In the genomic region with DNA sequence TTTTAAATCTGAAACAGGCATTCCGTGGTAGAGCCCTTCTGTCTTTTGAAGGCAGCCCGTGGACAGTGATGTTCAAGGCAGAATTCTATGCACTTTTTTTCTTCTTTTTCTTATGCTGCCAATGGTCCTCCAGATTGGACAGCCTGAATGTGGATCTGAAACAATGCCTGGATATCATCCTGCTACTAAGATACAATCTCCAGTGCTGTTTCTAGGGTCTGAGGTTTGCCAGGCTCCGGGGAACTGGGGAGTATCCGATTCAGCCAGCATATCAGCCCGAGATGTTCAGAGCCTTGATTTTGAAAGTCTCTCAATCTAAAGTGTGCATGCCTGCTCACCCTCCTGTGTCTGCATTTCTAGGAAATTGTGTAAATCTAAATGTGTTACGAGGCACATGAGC, we compare ENCODE assay signal across 18 cellular contexts.
"Had no signal": no experiment of that assay in that cellular context is flagged by ENCODE, and none has a peak within 500 bp of the region (broad histone marks: within the 10 kb centered on the region; RNA-seq: fewer than 3 reads in every experiment).

No MANE protein-coding gene starts in this region.

- H3K9me3 ChIP-seq: adrenal gland, MG63 had no signal

- H3K27ac ChIP-seq: adrenal gland, PC-9 had no signal

- H2AFZ ChIP-seq: PC-9 had no signal

- H3K4me3 ChIP-seq: adrenal gland, MG63, PC-9 had no signal

- H3K27me3 ChIP-seq: adrenal gland had no signal

- H3K36me3 ChIP-seq: adrenal gland, MG63 had no signal

- H3K4me2 ChIP-seq: PC-9 had no signal

- DNase-seq: activated CD4-positive, alpha-beta T cell treated with anti-CD3 and anti-CD28 coated beads for 4 hours; activated CD8-positive, alpha-beta memory T cell treated with anti-CD3 and anti-CD28 coated beads, Interleukin-2, amount 50 U/mL, for 48 hours; activated CD8-positive, alpha-beta T cell treated with anti-CD3 and anti-CD28 coated beads for 36 hours; activated naive CD4-positive, alpha-beta T cell treated with anti-CD3 and anti-CD28 coated beads, Interleukin-2, amount 50 U/mL, for 16 hours; activated naive CD8-positive, alpha-beta T cell treated with anti-CD3 and anti-CD28 coated beads, Interleukin-2, amount 10 ng/mL, durations not matched to agents 7 days and 5 days; activated T-cell treated with anti-CD3 and anti-CD28 coated beads, Interleukin-2, amount 50 U/mL, for 1 hour; adrenal gland; aorta; MG63; MV-4-11; NCI-H1105; NCI-H1436; NCI-H1694 treated with DMSO at 0.1 percent for 48 hours; NCI-H2029 treated with DMSO at 0.1 percent for 48 hours; NCI-H446; NCI-H524; PC-9 had no signal

- ATAC-seq: activated CD4-positive, CD25-positive, alpha-beta regulatory T cell treated with anti-CD3 and anti-CD28 coated beads, Interleukin-2, amount 50 U/mL, for 24 hours; activated CD8-positive, alpha-beta T cell treated with anti-CD3 and anti-CD28 coated beads for 36 hours had no signal

- H3K4me1 ChIP-seq: adrenal gland had no signal
